Comparison of ENCODE assay signal across 39 cellular contexts in the genomic region with DNA sequence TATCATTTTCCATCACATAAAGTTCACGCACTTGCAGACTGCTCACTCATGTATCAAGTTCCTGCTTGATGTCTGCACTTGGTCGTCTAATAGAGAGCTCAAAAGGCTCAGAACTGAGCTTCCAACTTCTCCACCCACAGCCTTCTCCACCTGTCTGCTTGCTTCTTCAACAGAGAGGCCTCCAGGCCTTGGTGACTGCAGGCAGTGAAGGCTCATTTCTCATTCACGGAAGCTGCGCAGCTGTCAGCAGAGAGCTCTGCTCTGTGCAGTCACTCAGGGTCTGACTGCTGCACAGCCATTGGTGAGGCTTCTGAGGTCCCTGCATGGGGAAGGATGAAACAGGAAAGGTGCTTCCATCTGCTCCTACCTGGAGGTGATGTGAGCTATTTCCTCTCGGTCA.
A peak's percentile ranks its signal among the peaks of the same experiment; 100 is the strongest.
DNase-seq lines count a peak whose midpoint lies in the region; ATAC-seq, FAIRE-seq and TF ChIP-seq lines count a peak whose summit lies in the region.
"Had no signal": no experiment of that assay in that cellular context is flagged by ENCODE, and none has a peak within 500 bp of the region (broad histone marks: within the 10 kb centered on the region; RNA-seq: fewer than 3 reads in every experiment).

No MANE protein-coding gene starts in this region.

- no peaks in the 10 kb centered on the region for H3K9me3 ChIP-seq in K562 (replicated peaks; ENCODE audit: control insufficient read depth, insufficient read depth, low read depth, low read length)
- H3K9me3 ChIP-seq: adrenal gland, left ventricle myocardium inferior, psoas muscle, sigmoid colon, tibial nerve had no signal

- DNase-seq in K562 (ENCODE audit: extremely low read depth in 1 of 4, low spot score in 3 of 4), result no peak
- peak; percentile 6 for DNase-seq in putamen (ENCODE audit: low spot score)
- no peak for DNase-seq in left lobe of liver (ENCODE audit: low spot score)
- DNase-seq in NCI-H187 (lab: John Stamatoyannopoulos, UW), result no peak
- no peak for DNase-seq in osteocyte (ENCODE audit: extremely low spot score, unreplicated experiment)
- DNase-seq: activated CD4-positive, alpha-beta T cell treated with anti-CD3 and anti-CD28 coated beads for 1 hour; activated CD8-positive, alpha-beta memory T cell treated with anti-CD3 and anti-CD28 coated beads, Interleukin-2, amount 50 U/mL, for 48 hours; activated CD8-positive, alpha-beta T cell treated with anti-CD3 and anti-CD28 coated beads for 36 hours; activated naive CD4-positive, alpha-beta T cell treated with anti-CD3 and anti-CD28 coated beads, Interleukin-2, amount 10 ng/mL, durations not matched to agents 7 days and 5 days; adrenal gland; Calu3; dermis blood vessel endothelial cell; DMS79 treated with DMSO at 0.1 percent for 48 hours; endodermal cell; foreskin fibroblast; GDM1; GOT3; Kasumi-1; left ventricle myocardium inferior; MV-4-11; NCI-H1436 treated with DMSO at 0.1 percent for 48 hours; NCI-H2107; NCI-H748 treated with DMSO at 0.1 percent for 48 hours; psoas muscle; Right ventricle myocardium superior; sigmoid colon; stimulated activated CD4-positive, alpha-beta T cell treated with anti-CD3 and anti-CD28 coated beads, Interleukin-12 subunit alpha, Interleukin-12 subunit beta, amount 100 ng/mL, for 4 hours; stimulated activated CD4-positive, alpha-beta T cell treated with anti-CD3 and anti-CD28 coated beads, Interleukin-4, amount 100 ng/mL, for 1 hour; T-helper 2 cell had no signal

- H3K4me1 ChIP-seq in K562 (replicated peaks in 1 of 2; ENCODE audit: control insufficient read depth in 2 of 2, insufficient read depth in 2 of 2, low read length in 2 of 2), result no peaks in the 10 kb centered on the region
- H3K4me1 ChIP-seq: adrenal gland, left ventricle myocardium inferior, psoas muscle, sigmoid colon had no signal

- H3K36me3 ChIP-seq in K562 (ENCODE audit: control insufficient read depth, insufficient read depth, low read length), result no peaks in the 10 kb centered on the region
- H3K36me3 ChIP-seq: adrenal gland, left ventricle myocardium inferior, sigmoid colon, tibial nerve had no signal

- peak; percentile 36 for ATAC-seq in GM18511 (IDR thresholded peaks at IDR 0.05; ENCODE audit: unreplicated experiment)
- ATAC-seq in HG03095 (IDR thresholded peaks at IDR 0.05; ENCODE audit: unreplicated experiment), result peak; percentile 45
- ATAC-seq in K562, result peak; percentile 42; the same call in 2 of the 3 replicates
- ATAC-seq in left lobe of liver, result no peak
- ATAC-seq in GM18861 (IDR thresholded peaks at IDR 0.05; ENCODE audit: unreplicated experiment), result no peak
- ATAC-seq: activated CD8-positive, alpha-beta T cell treated with anti-CD3 and anti-CD28 coated beads for 36 hours; Panc1; psoas muscle had no signal

- H3K4me1 Mint-ChIP-seq in osteocyte (ENCODE audit: unreplicated experiment), result peaks cover 32% of the 10 kb centered on the region
- H3K4me1 Mint-ChIP-seq: activated naive CD4-positive, alpha-beta T cell treated with anti-CD3 and anti-CD28 coated beads, Interleukin-2, amount 10 ng/mL, durations not matched to agents 7 days and 5 days had no signal

- POLR2A ChIA-PET in K562 (lab: Yijun Ruan, JAX), result no interaction called here

- H3K9ac ChIP-seq in K562 (ENCODE audit: insufficient read depth in 1 of 2, low read depth in 2 of 2, low read length in 2 of 2), result no peak overlapping the region

- TF ChIP-seq POLR2A in K562 (conservative IDR thresholded peaks at IDR 0.05), result no peak

- no peak overlapping the region for H3K4me3 ChIP-seq in K562
- H3K4me3 ChIP-seq: adrenal gland, left ventricle myocardium inferior, psoas muscle, sigmoid colon, tibial nerve had no signal

- H2AFZ ChIP-seq in K562 (ENCODE audit: low read depth, low read length), result no peak overlapping the region

- in situ Hi-C loops in K562 (cut with MboI), result no loop called here

- intact Hi-C loops in K562 (cut with micrococcal nuclease), result no loop called here

- TF ChIP-seq RAD21 in K562 (CRISPR knock-in tag; conservative IDR thresholded peaks at IDR 0.05 in 1 of 2, IDR thresholded peaks at IDR 0.05 in 1 of 2), result no peak

- no peak overlapping the region for H3K27ac Mint-ChIP-seq in osteocyte (ENCODE audit: unreplicated experiment)
- H3K27ac Mint-ChIP-seq: activated CD8-positive, alpha-beta T cell treated with anti-CD3 and anti-CD28 coated beads for 36 hours; activated naive CD4-positive, alpha-beta T cell treated with anti-CD3 and anti-CD28 coated beads, Interleukin-2, amount 10 ng/mL, durations not matched to agents 7 days and 5 days; activated T-helper 1 cell treated with anti-CD3 and anti-CD28 coated beads, Interleukin-12 subunit alpha, Interleukin-12 subunit beta, Interleukin-2, Interleukin-4 antibody, amounts not matched to agents 30 ng/mL and 10 ng/mL and 1 ng/mL, durations not matched to agents 14 hours and 24 hours and 36 hours had no signal

- no peaks in the 10 kb centered on the region for H4K20me1 ChIP-seq in K562 (replicated peaks; ENCODE audit: control insufficient read depth, insufficient read depth, low read length)

- peaks cover 25 to 72% of the 10 kb centered on the region in 2 experiments for H3K27me3 ChIP-seq in K562 (ENCODE audit: control insufficient read depth in 2 of 2, insufficient read depth in 2 of 2, low read length in 2 of 2)
- H3K27me3 ChIP-seq: adrenal gland, sigmoid colon, tibial nerve had no signal

- no peak overlapping the region for H3K4me3 Mint-ChIP-seq in osteocyte (ENCODE audit: unreplicated experiment)
- H3K4me3 Mint-ChIP-seq: activated CD8-positive, alpha-beta T cell treated with anti-CD3 and anti-CD28 coated beads for 36 hours; activated naive CD4-positive, alpha-beta T cell treated with anti-CD3 and anti-CD28 coated beads, Interleukin-2, amount 10 ng/mL, durations not matched to agents 7 days and 5 days; activated T-helper 1 cell treated with anti-CD3 and anti-CD28 coated beads, Interleukin-12 subunit alpha, Interleukin-12 subunit beta, Interleukin-2, Interleukin-4 antibody, amounts not matched to agents 30 ng/mL and 10 ng/mL and 1 ng/mL, durations not matched to agents 14 hours and 24 hours and 36 hours; endodermal cell had no signal

- FAIRE-seq in K562 (lab: Jason Lieb, UNC), result no peak
- FAIRE-seq: GM18507, HepG2, islet of Langerhans had no signal

- H3K4me2 ChIP-seq in K562 (ENCODE audit: insufficient read depth, low read length), result no peak overlapping the region

- H3K9me3 Mint-ChIP-seq in osteocyte (ENCODE audit: unreplicated experiment), result no peaks in the 10 kb centered on the region
- H3K9me3 Mint-ChIP-seq: activated CD8-positive, alpha-beta T cell treated with anti-CD3 and anti-CD28 coated beads for 36 hours; activated naive CD4-positive, alpha-beta T cell treated with anti-CD3 and anti-CD28 coated beads, Interleukin-2, amount 10 ng/mL, durations not matched to agents 7 days and 5 days; activated T-helper 1 cell treated with anti-CD3 and anti-CD28 coated beads, Interleukin-12 subunit alpha, Interleukin-12 subunit beta, Interleukin-2, Interleukin-4 antibody, amounts not matched to agents 30 ng/mL and 10 ng/mL and 1 ng/mL, durations not matched to agents 14 hours and 24 hours and 36 hours; endodermal cell had no signal

- H3K9me1 ChIP-seq in K562 (ENCODE audit: control insufficient read depth, insufficient read depth, low read length), result no peaks in the 10 kb centered on the region

- H3K27ac ChIP-seq in K562 (ENCODE audit: extremely low read depth, low read depth, low read length), result no peak overlapping the region
- H3K27ac ChIP-seq: adrenal gland, C4-2B, left ventricle myocardium inferior, psoas muscle, sigmoid colon, tibial nerve had no signal

- CTCF ChIA-PET in K562 (lab: Yijun Ruan, JAX; ENCODE audit: low intra/inter-chr PET ratio), result no interaction called here

- BruUV-seq in K562 (replicated peaks; lab: Mats Ljungman, UMichigan), result no TSS peak

- no peaks in the 10 kb centered on the region for H3K79me2 ChIP-seq in K562 (ENCODE audit: control insufficient read depth, insufficient read depth, low read length)

- peaks cover 29% of the 10 kb centered on the region for H3K27me3 Mint-ChIP-seq in osteocyte (ENCODE audit: unreplicated experiment)

- TF ChIP-seq EP300 in K562 (IDR thresholded peaks at IDR 0.05; ENCODE audit: low read length), result no peak

- no peaks in the 10 kb centered on the region for H3K36me3 Mint-ChIP-seq in osteocyte (ENCODE audit: unreplicated experiment)
- H3K36me3 Mint-ChIP-seq: activated naive CD4-positive, alpha-beta T cell treated with anti-CD3 and anti-CD28 coated beads, Interleukin-2, amount 10 ng/mL, durations not matched to agents 7 days and 5 days had no signal

- no peak for TF ChIP-seq CTCF in K562 (IDR thresholded peaks at IDR 0.05 in 2 of 3, conservative IDR thresholded peaks at IDR 0.05 in 1 of 3; ENCODE audit: insufficient read depth in 2 of 3, low read depth in 1 of 3, low read length in 3 of 3)
- TF ChIP-seq CTCF in osteocyte (IDR thresholded peaks at IDR 0.05), result no peak

- 0% methylated on average over 5 of the region's 5 CpGs for WGBS in K562 (ENCODE audit: insufficient coverage, low coverage, missing lambda C conversion rate)

TF ChIP-seq in K562, 482 proteins besides CTCF, POLR2A, EP300 and RAD21 (continues in another document):
- TF ChIP-seq ARID1B (IDR thresholded peaks at IDR 0.05), result no peak
- no peak for TF ChIP-seq ZNF77 (CRISPR knock-in tag; IDR thresholded peaks at IDR 0.05)
- no peak for TF ChIP-seq VEZF1 (CRISPR knock-in tag; IDR thresholded peaks at IDR 0.05)
- TF ChIP-seq MECOM (CRISPR knock-in tag; IDR thresholded peaks at IDR 0.05), result no peak
- no peak for TF ChIP-seq PCBP2 (IDR thresholded peaks at IDR 0.05; ENCODE audit: low read depth, low read length, poor library complexity, severe bottlenecking)
- no peak for TF ChIP-seq XRCC5 (IDR thresholded peaks at IDR 0.05; ENCODE audit: low read depth, low read length)
- no peak for TF ChIP-seq CBFB (CRISPR knock-in tag; IDR thresholded peaks at IDR 0.05)
- TF ChIP-seq RCOR1 (IDR thresholded peaks at IDR 0.05; ENCODE audit: borderline replicate concordance in 1 of 2, low read depth in 2 of 2, low read length in 2 of 2), result no peak
- no peak for TF ChIP-seq ZKSCAN8 (CRISPR knock-in tag; IDR thresholded peaks at IDR 0.05)
- no peak for TF ChIP-seq SAP30 (IDR thresholded peaks at IDR 0.05; ENCODE audit: borderline replicate concordance, insufficient read depth, low read depth, low read length, poor library complexity, severe bottlenecking)

Comparison
In these comparisons a context has a peak if more than half of its experiments do, and no peak if none do; other contexts are left out.
1. ATAC-seq: peak in GM18511 (single experiment), HG03095 (single experiment) and K562 (single experiment); none in left lobe of liver (single experiment) and GM18861 (single experiment).